In genomic region chr17:41976142-41976768, GRCh38 we compare ENCODE assay signal across 13 cellular contexts. TPM values are rescaled to one million over a fixed set of nuclear protein-coding genes. Genes with fewer than 3 reads are reported as not detected.
A peak's percentile ranks its signal among the peaks of the same experiment; 100 is the strongest.
DNase-seq lines count a peak whose midpoint lies in the region; ATAC-seq and TF ChIP-seq lines count a peak whose summit lies in the region.
"Had no signal": no experiment of that assay in that cellular context is flagged by ENCODE, and none has a peak within 500 bp of the region (broad histone marks: within the 10 kb centered on the region; RNA-seq: fewer than 3 reads in every experiment).

No MANE protein-coding gene starts in this region.

- 35 to 38% methylated on average over 3 to 7 of the region's 11 CpGs for WGBS in gastroesophageal sphincter (ENCODE audit: low coverage in 1 of 2), 2 donors
- 64 to 83% (median 72%) methylated on average over 10 to 11 of the region's 11 CpGs for WGBS in spleen, 5 donors

- H3K36me3 ChIP-seq in DOHH2 (ENCODE audit: control insufficient read depth, low read length) (peaks cover 74% of the 10 kb centered on the region), WERI-Rb-1 (peaks cover 100% of the 10 kb centered on the region), gastroesophageal sphincter (peaks cover 0 to 98% of the 10 kb centered on the region in 2 donors), spleen (peaks cover 3 to 100% (median 95%) of the 10 kb centered on the region in 6 donors)

- H3K4me1 ChIP-seq in DOHH2 (ENCODE audit: control insufficient read depth, low read length) (peaks cover 8% of the 10 kb centered on the region; the same call in 1 of the 2 replicates), gastroesophageal sphincter (peaks cover 0 to 57% (median 15%) of the 10 kb centered on the region in 3 donors), spleen (peaks cover 0 to 57% (median 19%) of the 10 kb centered on the region in 6 donors)

- H3K79me2 ChIP-seq in DOHH2 (ENCODE audit: control insufficient read depth, low read length) = peaks cover 15% of the 10 kb centered on the region

- H3K4me2 ChIP-seq in DOHH2 (ENCODE audit: low read length) = no peak overlapping the region

- no peaks in the 10 kb centered on the region for H3K9me3 ChIP-seq in DOHH2 (ENCODE audit: control insufficient read depth, insufficient read depth, low read length)
- no peaks in the 10 kb centered on the region for H3K9me3 ChIP-seq in WERI-Rb-1 (ENCODE audit: severe bottlenecking)
- no peaks in the 10 kb centered on the region for H3K9me3 ChIP-seq in gastroesophageal sphincter
- no peaks in the 10 kb centered on the region for H3K9me3 ChIP-seq in spleen
- H3K9me3 ChIP-seq: upper lobe of left lung had no signal

- DNase-seq in WERI-Rb-1 = no peak
- DNase-seq in spleen = peak; percentile 60
- no peak for DNase-seq in DMS79 (lab: John Stamatoyannopoulos, UW)
- no peak for DNase-seq in iPS-NIHi7 (ENCODE audit: extremely low spot score)
- no peak for DNase-seq in NCI-H187 treated with DMSO at 0.1 percent for 48 hours (lab: John Stamatoyannopoulos, UW)
- DNase-seq: DMS153, erythroblast, NCI-H1105 treated with DMSO at 0.1 percent for 48 hours, upper lobe of left lung had no signal

- H3F3A ChIP-seq in DOHH2 (ENCODE audit: control insufficient read depth, insufficient read depth) = peaks cover 9% of the 10 kb centered on the region; the same call in 1 of the 2 replicates

- intact Hi-C loops in spleen (cut with DNase I; ENCODE audit: low total_unique reads) = no loop called here

- TF ChIP-seq CTCF in DOHH2 (IDR thresholded peaks at IDR 0.05; ENCODE audit: low read depth, low read length, poor library complexity, severe bottlenecking) (no peak), WERI-Rb-1 (IDR thresholded peaks at IDR 0.05; ENCODE audit: low read depth, low read length) (no peak), gastroesophageal sphincter (IDR thresholded peaks at IDR 0.05) (no peak), spleen (IDR thresholded peaks at IDR 0.05 in 8 of 11, conservative IDR thresholded peaks at IDR 0.05 in 3 of 11) (no peak)

- H4K20me1 ChIP-seq in DOHH2 (ENCODE audit: control insufficient read depth, insufficient read depth, low read depth, low read length) = no peaks in the 10 kb centered on the region

- peak; percentile 62 for ATAC-seq in gastroesophageal sphincter
- no peak for ATAC-seq in HG02571 (IDR thresholded peaks at IDR 0.05; ENCODE audit: unreplicated experiment)
- ATAC-seq: HCT116 had no signal

- no peak for TF ChIP-seq EP300 in gastroesophageal sphincter (IDR thresholded peaks at IDR 0.05)

- H3K27ac ChIP-seq in DOHH2 (ENCODE audit: low read depth, low read length) (peak overlapping the region; percentile 15; the same call in 1 of the 2 replicates), WERI-Rb-1 (peak overlapping the region; percentile 16; the same call in 1 of the 2 replicates), gastroesophageal sphincter (peak overlapping the region; percentile 6 to 74 (median 71)), spleen (peak overlapping the region in 6 of 8 donors; percentile 15 to 58 (median 50))

- no peak for TF ChIP-seq POLR2A in gastroesophageal sphincter (IDR thresholded peaks at IDR 0.05)
- no peak for TF ChIP-seq POLR2A in spleen (IDR thresholded peaks at IDR 0.05)

- no peaks in the 10 kb centered on the region for H3K9me2 ChIP-seq in DOHH2 (replicated peaks; ENCODE audit: control insufficient read depth, low read length)

- no peaks in the 10 kb centered on the region for H3K27me3 ChIP-seq in DOHH2 (ENCODE audit: control insufficient read depth, low read length)
- no peaks in the 10 kb centered on the region for H3K27me3 ChIP-seq in WERI-Rb-1 (ENCODE audit: insufficient read depth, low read depth, severe bottlenecking)
- H3K27me3 ChIP-seq in gastroesophageal sphincter = no peaks in the 10 kb centered on the region
- H3K27me3 ChIP-seq in spleen (replicated peaks in 1 of 7) = no peaks in the 10 kb centered on the region
- H3K27me3 ChIP-seq: upper lobe of left lung had no signal

- H3K4me3 ChIP-seq in DOHH2 (ENCODE audit: low read length) = no peak overlapping the region
- H3K4me3 ChIP-seq in WERI-Rb-1 (ENCODE audit: low read depth, low read length) = no peak overlapping the region
- peak overlapping the region in 1 of 2 donors; percentile 19 for H3K4me3 ChIP-seq in gastroesophageal sphincter
- no peak overlapping the region for H3K4me3 ChIP-seq in spleen
- H3K4me3 ChIP-seq: upper lobe of left lung had no signal

RNA-seq across cellular contexts. Expression of gene CNP, which starts 9.7 kb away (rescaled TPM):
- total RNA-seq in gastroesophageal sphincter (10 to 100 TPM; 56.7 to 97.9 (median 64.7) TPM), spleen (10 to 100 TPM; 29.2 to 49.8 (median 44.2) TPM)
- 10 to 100 TPM; 22.3 to 41.6 (median 25.9) TPM for polyA plus RNA-seq in spleen

RNA-seq across cellular contexts. Expression of gene DNAJC7, which starts 41.0 kb away (rescaled TPM):
- 10 to 100 TPM; 41.9 to 59.6 (median 54.4) TPM for total RNA-seq in gastroesophageal sphincter
- total RNA-seq in spleen = 100 to 1,000 TPM in 1 of 7 donors, 10 to 100 TPM in 6; 60.6 to 108 (median 90.4) TPM
- polyA plus RNA-seq in spleen = 10 to 100 TPM; 68.5 to 75.7 (median 71.6) TPM

RNA-seq across cellular contexts. Expression of gene NKIRAS2, which starts 43.6 kb away (rescaled TPM):
- total RNA-seq in gastroesophageal sphincter = 10 to 100 TPM; 40.1 to 72.3 (median 52.8) TPM
- total RNA-seq in spleen = 10 to 100 TPM; 20.7 to 38.8 (median 25.2) TPM
- 10 to 100 TPM; 11.3 to 20.3 (median 12.4) TPM for polyA plus RNA-seq in spleen

RNA-seq across cellular contexts. Expression of gene ODAD4, which starts 45.8 kb away (rescaled TPM):
- 1 to 10 TPM in 1 of 4 donors, under 1 TPM in 3; 0.19 to 2.2 (median 0.60) TPM for total RNA-seq in gastroesophageal sphincter
- 1 to 10 TPM in 1 of 7 donors, under 1 TPM in 2, not detected in 4; 0.20 to 1.0 (median 0.52) TPM for total RNA-seq in spleen
- polyA plus RNA-seq in spleen = under 1 TPM; 0.22 to 0.35 (median 0.30) TPM

RNA-seq across cellular contexts. Expression of gene ACLY, which starts 57.5 kb away (rescaled TPM):
- total RNA-seq in gastroesophageal sphincter = 10 to 100 TPM; 40.8 to 84.0 (median 61.6) TPM
- 100 to 1,000 TPM in 2 of 7 donors, 10 to 100 TPM in 5; 64.9 to 112 (median 87.6) TPM for total RNA-seq in spleen
- polyA plus RNA-seq in spleen = 10 to 100 TPM; 17.7 to 28.6 (median 21.6) TPM

Comparison
In these comparisons a context has a peak if more than half of its experiments do, and no peak if none do; other contexts are left out.
1. H3K27ac ChIP-seq: peak in every context shown above with its lines; median percentile 71 in gastroesophageal sphincter; 50 in spleen; 16 in WERI-Rb-1; 15 in DOHH2.